Comparison of ENCODE assay signal across 10 cellular contexts in the genomic region with DNA sequence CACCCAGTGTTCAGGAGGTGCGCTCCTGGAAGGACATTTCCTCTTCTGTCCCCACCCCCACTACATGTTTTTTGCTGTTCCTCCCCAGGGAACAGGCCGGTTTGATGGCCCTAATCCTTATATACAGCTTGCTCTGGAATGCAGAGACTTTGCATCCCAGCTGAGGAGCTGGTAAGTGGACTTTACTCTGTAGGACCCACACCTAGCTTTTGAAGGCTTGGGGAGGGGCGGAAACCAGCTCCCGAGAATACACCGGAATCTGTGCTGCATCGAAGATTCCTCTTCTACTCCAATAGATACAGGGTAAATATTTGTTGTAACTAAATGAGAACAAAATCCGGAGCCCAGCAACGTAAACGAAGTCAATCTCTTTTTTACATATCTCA. TPM values are rescaled to one million over a fixed set of nuclear protein-coding genes. Genes with fewer than 3 reads are reported as not detected.
DNase-seq lines count a peak whose midpoint lies in the region; ATAC-seq and TF ChIP-seq lines count a peak whose summit lies in the region.
"Had no signal": no experiment of that assay in that cellular context is flagged by ENCODE, and none has a peak within 500 bp of the region (broad histone marks: within the 10 kb centered on the region; RNA-seq: fewer than 3 reads in every experiment).

No MANE protein-coding gene starts in this region.

- POLR2A ChIA-PET in CD4-positive, alpha-beta memory T cell (lab: Charles Lee; ENCODE audit: partially characterized antibody): interaction anchor here (1.0 kb wide), 1 partner anchor 453 kb away, joined by 3 read pairs; no protein-coding TSS in a partner anchor

- intact Hi-C loops in CD4-positive, alpha-beta memory T cell (cut with micrococcal nuclease): loop anchor here (2.0 to 5.0 kb wide), 2 partner anchors 31 to 38 kb away; a partner anchor contains a TSS

- H3K4me1 Mint-ChIP-seq in CD4-positive, alpha-beta memory T cell: peaks cover 13 to 39% (median 27%) of the 10 kb centered on the region in 4 donors
- peaks cover 22% of the 10 kb centered on the region for H3K4me1 Mint-ChIP-seq in chondrocyte (ENCODE audit: low read depth)

- H3K36me3 ChIP-seq in CD4-positive, alpha-beta memory T cell (ENCODE audit: insufficient read depth, low read length): no peaks in the 10 kb centered on the region
- no peaks in the 10 kb centered on the region for H3K36me3 ChIP-seq in mucosa of stomach (ENCODE audit: control insufficient read depth, insufficient read depth, low read length)

- peaks cover 31% of the 10 kb centered on the region for H3K4me1 ChIP-seq in CD4-positive, alpha-beta memory T cell (ENCODE audit: insufficient read depth, low read length)
- H3K4me1 ChIP-seq in mucosa of stomach (ENCODE audit: control insufficient read depth, insufficient read depth, low read length): peaks cover 48% of the 10 kb centered on the region

- no peaks in the 10 kb centered on the region for H3K9me3 Mint-ChIP-seq in CD4-positive, alpha-beta memory T cell
- H3K9me3 Mint-ChIP-seq in chondrocyte (ENCODE audit: low read depth): no peaks in the 10 kb centered on the region

- no peak for ATAC-seq in HG02623 (IDR thresholded peaks at IDR 0.05; ENCODE audit: unreplicated experiment)
- ATAC-seq in HG03095 (IDR thresholded peaks at IDR 0.05; ENCODE audit: unreplicated experiment): no peak
- ATAC-seq: foreskin keratinocyte had no signal

- peak overlapping the region in 4 of 7 donors; percentile 29 to 95 (median 86) for H3K27ac Mint-ChIP-seq in CD4-positive, alpha-beta memory T cell
- no peak overlapping the region for H3K27ac Mint-ChIP-seq in chondrocyte (ENCODE audit: unreplicated experiment)

- no peak for TF ChIP-seq CTCF in chondrocyte (IDR thresholded peaks at IDR 0.05)

- H3K9me3 ChIP-seq in CD4-positive, alpha-beta memory T cell (ENCODE audit: control insufficient read depth in 1 of 2, low read length in 2 of 2): no peaks in the 10 kb centered on the region
- H3K9me3 ChIP-seq in mucosa of stomach (ENCODE audit: control insufficient read depth, low read length): no peaks in the 10 kb centered on the region

- DNase-seq in CD4-positive, alpha-beta memory T cell: no peak
- DNase-seq in HuH-7 (ENCODE audit: low spot score): peak; percentile 48
- DNase-seq in chondrocyte (ENCODE audit: low spot score): peak; percentile 4
- no peak for DNase-seq in NCI-H2107 treated with DMSO at 0.1 percent for 48 hours (lab: John Stamatoyannopoulos, UW; ENCODE audit: unreplicated experiment)
- no peak for DNase-seq in stimulated activated naive CD4-positive, alpha-beta T cell (lab: John Stamatoyannopoulos, UW)
- DNase-seq: foreskin keratinocyte, NCI-H524 treated with DMSO at 0.1 percent for 48 hours had no signal

- peak overlapping the region; percentile 66 for H3K9ac ChIP-seq in mucosa of stomach (ENCODE audit: low read length)

- H3K4me3 ChIP-seq in CD4-positive, alpha-beta memory T cell (ENCODE audit: low read length in 2 of 2): no peak overlapping the region
- no peak overlapping the region for H3K4me3 ChIP-seq in mucosa of stomach (ENCODE audit: low read length)

- H3K4me3 Mint-ChIP-seq in CD4-positive, alpha-beta memory T cell: peak overlapping the region; percentile 52 to 98 (median 92)
- H3K4me3 Mint-ChIP-seq in chondrocyte (ENCODE audit: unreplicated experiment): peak overlapping the region; percentile 18

- H3K27me3 ChIP-seq in CD4-positive, alpha-beta memory T cell (ENCODE audit: insufficient read depth, low read length): no peaks in the 10 kb centered on the region
- no peaks in the 10 kb centered on the region for H3K27me3 ChIP-seq in mucosa of stomach (ENCODE audit: control insufficient read depth, insufficient read depth, low read length)
- H3K27me3 ChIP-seq: foreskin keratinocyte had no signal

- peak overlapping the region; percentile 53 for H3K27ac ChIP-seq in CD4-positive, alpha-beta memory T cell (ENCODE audit: low read depth, low read length)
- H3K27ac ChIP-seq: foreskin keratinocyte had no signal

- H3K27me3 Mint-ChIP-seq in CD4-positive, alpha-beta memory T cell: no peaks in the 10 kb centered on the region
- peaks cover 6% of the 10 kb centered on the region for H3K27me3 Mint-ChIP-seq in chondrocyte (ENCODE audit: low read depth)

- H3K36me3 Mint-ChIP-seq in CD4-positive, alpha-beta memory T cell: peaks cover 0 to 2% of the 10 kb centered on the region in 2 donors
- H3K36me3 Mint-ChIP-seq in chondrocyte (ENCODE audit: low read depth): no peaks in the 10 kb centered on the region

- CTCF ChIA-PET in CD4-positive, alpha-beta memory T cell (lab: Charles Lee; ENCODE audit: partially characterized antibody): interaction anchor here (2.0 kb wide), 1 partner anchor 30 kb away, joined by 7 read pairs; a partner anchor contains a TSS

RNA-seq across cellular contexts. Expression of a gene that starts 1.2 kb away (rescaled TPM):
- total RNA-seq in CD4-positive, alpha-beta memory T cell: 1 to 10 TPM in 1 of 2 experiments, under 1 TPM in 1; 0.81 to 1.4 TPM
- 1 to 10 TPM in 1 of 2 donors, not detected in 1; 1.0 TPM for polyA plus RNA-seq in CD4-positive, alpha-beta memory T cell
- total RNA-seq in chondrocyte: 0.95 to 1.2 TPM (median 1.0 TPM) in 3 replicates

RNA-seq across cellular contexts. Expression of a gene that starts 30.1 kb away (rescaled TPM):
- total RNA-seq in CD4-positive, alpha-beta memory T cell: 1 to 10 TPM; 3.5 to 4.4 TPM
- polyA plus RNA-seq in CD4-positive, alpha-beta memory T cell: 1 to 10 TPM; 5.0 to 5.3 TPM
- total RNA-seq in chondrocyte: 15.2 to 33.0 TPM (median 30.5 TPM) in 3 replicates

RNA-seq across cellular contexts. Expression of a gene that starts 50.7 kb away (rescaled TPM):
- total RNA-seq in CD4-positive, alpha-beta memory T cell: 100 to 1,000 TPM; 125 to 130 TPM
- 1 to 10 TPM in 1 of 2 donors, under 1 TPM in 1; 0.87 to 6.5 TPM for polyA plus RNA-seq in CD4-positive, alpha-beta memory T cell
- 61.7 to 79.7 TPM (median 65.0 TPM) in 3 replicates for total RNA-seq in chondrocyte

Comparison
In these comparisons a context has a peak if more than half of its experiments do, and no peak if none do; other contexts are left out.
1. DNase-seq: peak in HuH-7 (single experiment) and chondrocyte (single experiment); none in CD4-positive, alpha-beta memory T cell (0 of 5), NCI-H2107 treated with DMSO at 0.1 percent for 48 hours (single experiment) and stimulated activated naive CD4-positive, alpha-beta T cell (0 of 6).